Comparison of ENCODE assay signal across 9 cellular contexts in genomic region chr22:45577746-45578523, GRCh38.
A peak's percentile ranks its signal among the peaks of the same experiment; 100 is the strongest.
DNase-seq lines count a peak whose midpoint lies in the region; ATAC-seq and TF ChIP-seq lines count a peak whose summit lies in the region.
"Had no signal": no experiment of that assay in that cellular context is flagged by ENCODE, and none has a peak within 500 bp of the region (broad histone marks: within the 10 kb centered on the region; RNA-seq: fewer than 3 reads in every experiment).

No MANE protein-coding gene starts in this region.

- TF ChIP-seq POLR2A in gastroesophageal sphincter (IDR thresholded peaks at IDR 0.05) (no peak), thyroid gland (IDR thresholded peaks at IDR 0.05) (no peak)

- no peaks in the 10 kb centered on the region for H3K27me3 Mint-ChIP-seq in osteocyte (ENCODE audit: unreplicated experiment)

- H3K27ac ChIP-seq in gastroesophageal sphincter = no peak overlapping the region
- no peak overlapping the region for H3K27ac ChIP-seq in thyroid gland

- H3K36me3 ChIP-seq in gastroesophageal sphincter = peaks cover 0 to 18% of the 10 kb centered on the region in 2 donors
- no peaks in the 10 kb centered on the region for H3K36me3 ChIP-seq in thyroid gland

- peak; percentile 81 for DNase-seq in DMS153 (lab: John Stamatoyannopoulos, UW)
- DNase-seq in SHP77 (lab: John Stamatoyannopoulos, UW) = peak; percentile 74 to 86
- peak; percentile 53 for DNase-seq in activated effector memory CD4-positive, alpha-beta T cell treated with Interleukin-2 at 50 U/mL for 16 hours
- peak; percentile 94 for DNase-seq in osteocyte (ENCODE audit: extremely low spot score, unreplicated experiment)
- DNase-seq in thyroid gland = peak; percentile 82 to 83

- ATAC-seq in gastroesophageal sphincter (peak; percentile 67), GM18520 (IDR thresholded peaks at IDR 0.05; ENCODE audit: unreplicated experiment) (no peak)

- TF ChIP-seq CTCF in LNCAP (IDR thresholded peaks at IDR 0.05) = peak; percentile 92
- TF ChIP-seq CTCF in gastroesophageal sphincter (IDR thresholded peaks at IDR 0.05) = peak in 3 of 4 experiments; percentile 88 to 94 (median 94)
- peak; percentile 98 for TF ChIP-seq CTCF in osteocyte (IDR thresholded peaks at IDR 0.05)
- peak; percentile 83 to 95 (median 90) for TF ChIP-seq CTCF in thyroid gland (IDR thresholded peaks at IDR 0.05)

- no peaks in the 10 kb centered on the region for H3K9me3 ChIP-seq in gastroesophageal sphincter
- no peaks in the 10 kb centered on the region for H3K9me3 ChIP-seq in thyroid gland

- no peaks in the 10 kb centered on the region for H3K9me3 Mint-ChIP-seq in osteocyte (ENCODE audit: unreplicated experiment)
- H3K9me3 Mint-ChIP-seq: dendritic cell treated with granulocyte-macrophage colony-stimulating factor and Interleukin-4, amounts not matched to agents 40 ng/mL and 50 ng/mL, for 4 days had no signal

- H3K27me3 ChIP-seq in gastroesophageal sphincter (peaks cover 46% of the 10 kb centered on the region), thyroid gland (no peaks in the 10 kb centered on the region)

- H3K4me3 Mint-ChIP-seq in osteocyte (ENCODE audit: unreplicated experiment) = no peak overlapping the region
- H3K4me3 Mint-ChIP-seq: dendritic cell treated with granulocyte-macrophage colony-stimulating factor and Interleukin-4, amounts not matched to agents 40 ng/mL and 50 ng/mL, for 4 days had no signal

- H3K27ac Mint-ChIP-seq in osteocyte (ENCODE audit: unreplicated experiment) = no peak overlapping the region
- H3K27ac Mint-ChIP-seq: dendritic cell treated with granulocyte-macrophage colony-stimulating factor and Interleukin-4, amounts not matched to agents 40 ng/mL and 50 ng/mL, for 4 days had no signal

- H3K4me1 ChIP-seq in gastroesophageal sphincter (peaks cover 0 to 29% (median 0%) of the 10 kb centered on the region in 3 donors), thyroid gland (no peaks in the 10 kb centered on the region)

- intact Hi-C loops in thyroid gland (cut with DNase I) = loop anchor here (2.0 to 5.0 kb wide), 3 partner anchors 64 to 399 kb away; partner anchors contain the start of gene WNT7B

- peaks cover 2% of the 10 kb centered on the region for H3K36me3 Mint-ChIP-seq in osteocyte (ENCODE audit: unreplicated experiment)

- no peak for TF ChIP-seq EP300 in gastroesophageal sphincter (IDR thresholded peaks at IDR 0.05)

- no peaks in the 10 kb centered on the region for H3K4me1 Mint-ChIP-seq in osteocyte (ENCODE audit: unreplicated experiment)

- WGBS in gastroesophageal sphincter (ENCODE audit: low coverage in 1 of 2), 2 donors = 34 to 38% methylated on average over 10 to 19 of the region's 27 CpGs
- 24 to 35% methylated on average over 21 to 27 of the region's 27 CpGs for WGBS in thyroid gland, 2 donors

- H3K4me3 ChIP-seq in gastroesophageal sphincter (no peak overlapping the region), thyroid gland (replicated peaks in 1 of 3) (no peak overlapping the region)
